1 cellular context compared by ENCODE assay signal in genomic region chr11:88300888-88301477, GRCh38.
TF ChIP-seq lines count a peak whose summit lies in the region.

No MANE protein-coding gene starts in this region.

TF ChIP-seq in H1, 55 proteins besides CTCF, POLR2A, EP300 and RAD21 (continued from another document):
- peak; percentile 37 for TF ChIP-seq MAX (IDR thresholded peaks at IDR 0.05)
- no peak for TF ChIP-seq POU5F1 (IDR thresholded peaks at IDR 0.05; ENCODE audit: low read depth, low read length)
- no peak for TF ChIP-seq CBX5 (IDR thresholded peaks at IDR 0.05; ENCODE audit: low read depth, low read length)
- no peak for TF ChIP-seq NANOG (IDR thresholded peaks at IDR 0.05; ENCODE audit: insufficient read depth, low read depth, low read length, poor library complexity, severe bottlenecking)
- TF ChIP-seq EZH2 (IDR thresholded peaks at IDR 0.05; ENCODE audit: low read depth, low read length, severe bottlenecking) = no peak
- TF ChIP-seq SIX5 (IDR thresholded peaks at IDR 0.05; ENCODE audit: low read depth, low read length) = no peak
- TF ChIP-seq ATF2 (IDR thresholded peaks at IDR 0.05; ENCODE audit: low read length) = no peak
- TF ChIP-seq ZNF274 (IDR thresholded peaks at IDR 0.05; ENCODE audit: borderline replicate concordance, extremely low read depth, low read length) = no peak
- TF ChIP-seq KDM1A (IDR thresholded peaks at IDR 0.05; ENCODE audit: borderline replicate concordance, low read length) = no peak
- no peak for TF ChIP-seq CEBPB (IDR thresholded peaks at IDR 0.05; ENCODE audit: low read depth, low read length)
- no peak for TF ChIP-seq GTF2F1 (IDR thresholded peaks at IDR 0.05; ENCODE audit: borderline replicate concordance, low read depth, low read length)
- TF ChIP-seq HDAC6 (IDR thresholded peaks at IDR 0.05; ENCODE audit: low read depth, low read length) = no peak
- 0 out of 2 replicates have a peak, but pooled peaks have one; percentile 17 for TF ChIP-seq TAF1 (IDR thresholded peaks at IDR 0.05; ENCODE audit: low read depth, low read length)
- no peak for TF ChIP-seq USF2 (IDR thresholded peaks at IDR 0.05; ENCODE audit: low read length)
- TF ChIP-seq SP1 (IDR thresholded peaks at IDR 0.05; ENCODE audit: low read depth, low read length) = peak; percentile 79; the same call in 1 of the 2 replicates
- no peak for TF ChIP-seq FOSL1 (IDR thresholded peaks at IDR 0.05; ENCODE audit: insufficient read depth, low read depth, low read length)
- no peak for TF ChIP-seq ATF3 (IDR thresholded peaks at IDR 0.05; ENCODE audit: insufficient read depth, low read depth, low read length)
- TF ChIP-seq SIRT6 (IDR thresholded peaks at IDR 0.05; ENCODE audit: low read length) = no peak
- no peak for TF ChIP-seq TAF7 (optimal IDR thresholded peaks at IDR 0.05; ENCODE audit: borderline replicate concordance, low read depth, low read length)
- TF ChIP-seq TEAD4 (IDR thresholded peaks at IDR 0.05; ENCODE audit: low read depth, low read length) = peak; percentile 98
- TF ChIP-seq SIN3A (conservative IDR thresholded peaks at IDR 0.05 in 1 of 2, IDR thresholded peaks at IDR 0.05 in 1 of 2; ENCODE audit: low read depth in 1 of 2, low read length in 2 of 2) = peak in 1 of 2 experiments; percentile 35; a peak in 1 of 4 replicates
- peak; percentile 20; the same call in 1 of the 2 replicates for TF ChIP-seq TCF12 (IDR thresholded peaks at IDR 0.05; ENCODE audit: low read depth, low read length)
- TF ChIP-seq NRF1 (IDR thresholded peaks at IDR 0.05; ENCODE audit: low read depth, low read length) = no peak
- TF ChIP-seq CREB1 (IDR thresholded peaks at IDR 0.05) = no peak
- TF ChIP-seq KDM4A (IDR thresholded peaks at IDR 0.05; ENCODE audit: low read depth, low read length, severe bottlenecking) = no peak
- TF ChIP-seq BACH1 (IDR thresholded peaks at IDR 0.05; ENCODE audit: low read length) = no peak
- TF ChIP-seq JUN (IDR thresholded peaks at IDR 0.05; ENCODE audit: low read depth, low read length) = no peak
- no peak for TF ChIP-seq CTBP2 (IDR thresholded peaks at IDR 0.05; ENCODE audit: borderline replicate concordance, insufficient read depth, insufficient read length, low read length)
- TF ChIP-seq SP4 (IDR thresholded peaks at IDR 0.05; ENCODE audit: low read length) = no peak
- TF ChIP-seq HDAC2 (IDR thresholded peaks at IDR 0.05; ENCODE audit: borderline replicate concordance in 1 of 2, low read depth in 2 of 2, low read length in 2 of 2) = no peak
- TF ChIP-seq SUZ12 (IDR thresholded peaks at IDR 0.05; ENCODE audit: low read length) = no peak
- no peak for TF ChIP-seq CHD1 (IDR thresholded peaks at IDR 0.05; ENCODE audit: low read depth, low read length)
- no peak for TF ChIP-seq BCL11A (IDR thresholded peaks at IDR 0.05; ENCODE audit: low read depth in 2 of 2, low read length in 2 of 2)
- TF ChIP-seq RBBP5 (IDR thresholded peaks at IDR 0.05; ENCODE audit: borderline replicate concordance, low read depth, low read length) = no peak
- TF ChIP-seq JUND (IDR thresholded peaks at IDR 0.05; ENCODE audit: low read length) = no peak
- TF ChIP-seq YY1 (IDR thresholded peaks at IDR 0.05; ENCODE audit: low read depth, low read length) = no peak
- TF ChIP-seq RFX5 (IDR thresholded peaks at IDR 0.05; ENCODE audit: borderline replicate concordance, low read depth, low read length) = no peak
- peak; percentile 78 for TF ChIP-seq CHD7 (IDR thresholded peaks at IDR 0.05; ENCODE audit: insufficient replicate concordance, low read length)
- TF ChIP-seq RXRA (IDR thresholded peaks at IDR 0.05; ENCODE audit: insufficient read depth, low read depth, low read length) = no peak
- peak; percentile 91 for TF ChIP-seq ASH2L (IDR thresholded peaks at IDR 0.05; ENCODE audit: low read length)
- no peak for TF ChIP-seq CBX8 (IDR thresholded peaks at IDR 0.05; ENCODE audit: borderline replicate concordance, low read depth, low read length)
- no peak for TF ChIP-seq SRF (IDR thresholded peaks at IDR 0.05; ENCODE audit: low read depth, low read length)
- no peak for TF ChIP-seq SP2 (IDR thresholded peaks at IDR 0.05; ENCODE audit: low read length)
- TF ChIP-seq POLR2AphosphoS5 (IDR thresholded peaks at IDR 0.05; ENCODE audit: low read depth, low read length) = no peak
- TF ChIP-seq EGR1 (IDR thresholded peaks at IDR 0.05; ENCODE audit: borderline replicate concordance, low read depth, low read length) = no peak
TF ChIP-seq in H1: peak in this region for 8.
